ENCODE assay signal across 11 cellular contexts in the genomic region with DNA sequence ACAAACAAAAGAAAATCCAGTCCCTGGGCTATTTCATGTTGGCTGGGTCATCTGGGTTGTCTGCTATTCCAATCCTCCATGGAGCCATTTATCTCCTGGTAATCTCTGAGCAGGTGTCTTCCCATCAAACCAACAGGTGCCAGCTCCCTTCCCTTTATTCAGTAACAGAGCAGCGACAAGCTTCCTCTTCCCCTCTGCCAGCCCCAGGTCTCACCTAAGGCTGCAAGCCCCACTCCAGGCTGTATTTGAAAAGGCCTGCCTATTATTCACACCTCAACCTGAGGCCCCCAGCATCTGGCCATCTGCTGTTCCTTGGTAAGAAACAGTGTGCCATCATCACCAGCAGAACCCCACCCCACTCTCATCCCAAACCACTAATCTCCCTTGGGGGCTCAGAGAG.
"Had no signal": no experiment of that assay in that cellular context is flagged by ENCODE, and none has a peak within 500 bp of the region (broad histone marks: within the 10 kb centered on the region; RNA-seq: fewer than 3 reads in every experiment).

No MANE protein-coding gene starts in this region.

- H3K36me3 Mint-ChIP-seq: activated naive CD4-positive, alpha-beta T cell treated with anti-CD3 and anti-CD28 coated beads, Interleukin-2, amount 10 ng/mL, durations not matched to agents 7 days and 5 days had no signal

- ATAC-seq: left colon, psoas muscle, right lobe of liver had no signal

- DNase-seq: activated CD4-positive, CD25-positive, alpha-beta regulatory T cell treated with anti-CD3 and anti-CD28 coated beads, Interleukin-2, amount 50 U/mL, for 72 hours; activated naive CD4-positive, alpha-beta T cell treated with anti-CD3 and anti-CD28 coated beads, Interleukin-2, amount 10 ng/mL, durations not matched to agents 7 days and 5 days; dermis blood vessel endothelial cell; erythroblast; left colon; midbrain; psoas muscle; right lobe of liver; trophoblast cell had no signal

- H3K4me1 Mint-ChIP-seq: activated naive CD4-positive, alpha-beta T cell treated with anti-CD3 and anti-CD28 coated beads, Interleukin-2, amount 10 ng/mL, durations not matched to agents 7 days and 5 days; neural crest cell had no signal

- H3K4me3 Mint-ChIP-seq: activated naive CD4-positive, alpha-beta T cell treated with anti-CD3 and anti-CD28 coated beads, Interleukin-2, amount 10 ng/mL, durations not matched to agents 7 days and 5 days; neural crest cell; stimulated activated naive CD8-positive, alpha-beta T cell treated with anti-CD3 and anti-CD28 coated beads, Interleukin-15, Interleukin-2, amounts not matched to agents 100 ng/mL and 50 ng/mL, for 24 hours had no signal

- H3K27ac Mint-ChIP-seq: activated naive CD4-positive, alpha-beta T cell treated with anti-CD3 and anti-CD28 coated beads, Interleukin-2, amount 10 ng/mL, durations not matched to agents 7 days and 5 days; stimulated activated naive CD8-positive, alpha-beta T cell treated with anti-CD3 and anti-CD28 coated beads, Interleukin-15, Interleukin-2, amounts not matched to agents 100 ng/mL and 50 ng/mL, for 24 hours had no signal

- H3K27me3 Mint-ChIP-seq: activated naive CD4-positive, alpha-beta T cell treated with anti-CD3 and anti-CD28 coated beads, Interleukin-2, amount 10 ng/mL, durations not matched to agents 7 days and 5 days; stimulated activated naive CD8-positive, alpha-beta T cell treated with anti-CD3 and anti-CD28 coated beads, Interleukin-15, Interleukin-2, amounts not matched to agents 100 ng/mL and 50 ng/mL, for 24 hours had no signal
